8 cellular contexts compared by ENCODE assay signal in the genomic region with DNA sequence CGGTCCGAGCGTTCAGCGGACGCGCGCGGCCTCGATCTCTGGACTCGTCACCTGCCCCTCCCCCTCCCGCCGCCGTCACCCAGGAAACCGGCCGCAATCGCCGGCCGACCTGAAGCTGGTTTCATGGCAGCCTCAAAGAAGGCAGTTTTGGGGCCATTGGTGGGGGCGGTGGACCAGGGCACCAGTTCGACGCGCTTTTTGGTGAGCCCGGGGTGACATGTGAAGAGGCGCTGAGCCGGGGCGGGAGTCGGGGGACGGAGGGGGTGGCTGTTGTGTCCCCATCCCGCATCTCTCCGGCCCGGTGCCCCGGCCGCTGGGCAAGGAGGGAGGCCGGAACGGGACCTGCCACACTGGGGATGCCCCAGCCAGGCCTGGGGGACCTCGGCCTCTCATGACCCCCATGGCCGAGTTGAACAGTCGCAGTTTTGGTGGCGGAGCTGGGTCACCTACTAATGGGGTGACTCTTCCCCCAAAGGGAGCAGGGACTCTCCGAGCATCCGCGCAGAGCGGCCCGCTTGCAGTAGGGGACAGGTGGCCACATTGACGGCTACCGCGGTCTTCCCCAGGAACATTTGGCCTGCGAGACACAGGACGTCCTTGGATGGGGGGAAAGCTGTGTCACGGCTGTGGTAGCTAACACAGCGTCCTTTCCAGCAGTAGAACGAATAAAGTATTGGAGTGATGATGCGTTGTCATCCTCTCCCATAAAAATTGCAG. TPM values are rescaled to one million over a fixed set of nuclear protein-coding genes. Genes with fewer than 3 reads are reported as not detected.
A peak's percentile ranks its signal among the peaks of the same experiment; 100 is the strongest.
DNase-seq lines count a peak whose midpoint lies in the region; ATAC-seq and TF ChIP-seq lines count a peak whose summit lies in the region.

A gene (plus strand): TSS at position 9 of the 717 bp plus-strand sequence. CDS start 115 bp downstream, at position 124.

- TF ChIP-seq POLR2A in ovary (IDR thresholded peaks at IDR 0.05): peak; percentile 21

- H3K27me3 ChIP-seq in ovary: no peaks in the 10 kb centered on the region

- ATAC-seq in GM21526 (IDR thresholded peaks at IDR 0.05; ENCODE audit: low FRiP score, unreplicated experiment): peak; percentile 6

- no peak for TF ChIP-seq CTCF in glutamatergic neuron (IDR thresholded peaks at IDR 0.05; ENCODE audit: partially characterized antibody, unreplicated experiment)
- no peak for TF ChIP-seq CTCF in ovary (IDR thresholded peaks at IDR 0.05)

- H3K4me1 ChIP-seq in ovary (ENCODE audit: insufficient read depth): no peaks in the 10 kb centered on the region

- H3K27ac ChIP-seq in ovary: peak within 1 kb of the TSS in 1 of 2 donors; percentile 47

- no peaks in the 10 kb centered on the region for H3K9me3 ChIP-seq in ovary

- 41 to 58% (median 49%) methylated on average over 48 to 53 of the region's 53 CpGs for WGBS in ovary, 3 donors

- peak within 1 kb of the TSS; percentile 84 for H3K4me3 Mint-ChIP-seq in glutamatergic neuron (ENCODE audit: unreplicated experiment)

- peaks cover 2% of the 10 kb centered on the region for H3K9me3 Mint-ChIP-seq in glutamatergic neuron (ENCODE audit: unreplicated experiment)

- H3K27ac Mint-ChIP-seq in glutamatergic neuron (ENCODE audit: unreplicated experiment): no peak within 1 kb of the TSS

- intact Hi-C loops in ovary (cut with DNase I): no loop called here

- peak; percentile 44 for DNase-seq in ELR (ENCODE audit: low read depth)
- no peak for DNase-seq in Jurkat, Clone E6-1 (ENCODE audit: low read depth, low spot score)
- DNase-seq in activated T-helper 9 cell treated with anti-CD3 and anti-CD28 coated beads, Interleukin-2, amount 50 U/mL, for 16 hours (ENCODE audit: low read depth): peak; percentile 5
- DNase-seq in glutamatergic neuron: peak; percentile 20
- peak in 2 of 5 donors; percentile 23 to 49 for DNase-seq in ovary
- no peak for DNase-seq in 8988T
- DNase-seq in HuH-7.5 (ENCODE audit: low spot score): no peak

- H3K36me3 Mint-ChIP-seq in glutamatergic neuron (ENCODE audit: unreplicated experiment): no peaks in the 10 kb centered on the region

- TF ChIP-seq EP300 in ovary (IDR thresholded peaks at IDR 0.05): no peak

- peak within 1 kb of the TSS; percentile 64 for H3K4me3 ChIP-seq in Jurkat, Clone E6-1 (ENCODE audit: low read length)
- H3K4me3 ChIP-seq in ovary: peak within 1 kb of the TSS; percentile 59

- H3K4me1 Mint-ChIP-seq in glutamatergic neuron (ENCODE audit: low read depth, unreplicated experiment): no peaks in the 10 kb centered on the region

- no peaks in the 10 kb centered on the region for H3K36me3 ChIP-seq in ovary

- H3K27me3 Mint-ChIP-seq in glutamatergic neuron (ENCODE audit: unreplicated experiment): peaks cover 2% of the 10 kb centered on the region

RNA-seq across cellular contexts. Expression of the gene that starts here (rescaled TPM):
- 7.2 TPM for polyA plus RNA-seq in Jurkat, Clone E6-1 (2012; ENCODE audit: insufficient read depth, insufficient read length)
- total RNA-seq in glutamatergic neuron (ENCODE audit: unreplicated experiment) (2.0 TPM), ovary (1 to 10 TPM; 4.4 to 6.7 (median 5.5) TPM)
- polyA plus RNA-seq in ovary: 1 to 10 TPM; 2.1 to 5.3 TPM

Comparison
In these comparisons a context has a peak if more than half of its experiments do, and no peak if none do; other contexts are left out.
1. DNase-seq: peak in ELR (single experiment), activated T-helper 9 cell treated with anti-CD3 and anti-CD28 coated beads, Interleukin-2, amount 50 U/mL, for 16 hours (single experiment) and glutamatergic neuron (single experiment); none in Jurkat, Clone E6-1 (single experiment), 8988T (single experiment) and HuH-7.5 (single experiment).